In the genomic region with DNA sequence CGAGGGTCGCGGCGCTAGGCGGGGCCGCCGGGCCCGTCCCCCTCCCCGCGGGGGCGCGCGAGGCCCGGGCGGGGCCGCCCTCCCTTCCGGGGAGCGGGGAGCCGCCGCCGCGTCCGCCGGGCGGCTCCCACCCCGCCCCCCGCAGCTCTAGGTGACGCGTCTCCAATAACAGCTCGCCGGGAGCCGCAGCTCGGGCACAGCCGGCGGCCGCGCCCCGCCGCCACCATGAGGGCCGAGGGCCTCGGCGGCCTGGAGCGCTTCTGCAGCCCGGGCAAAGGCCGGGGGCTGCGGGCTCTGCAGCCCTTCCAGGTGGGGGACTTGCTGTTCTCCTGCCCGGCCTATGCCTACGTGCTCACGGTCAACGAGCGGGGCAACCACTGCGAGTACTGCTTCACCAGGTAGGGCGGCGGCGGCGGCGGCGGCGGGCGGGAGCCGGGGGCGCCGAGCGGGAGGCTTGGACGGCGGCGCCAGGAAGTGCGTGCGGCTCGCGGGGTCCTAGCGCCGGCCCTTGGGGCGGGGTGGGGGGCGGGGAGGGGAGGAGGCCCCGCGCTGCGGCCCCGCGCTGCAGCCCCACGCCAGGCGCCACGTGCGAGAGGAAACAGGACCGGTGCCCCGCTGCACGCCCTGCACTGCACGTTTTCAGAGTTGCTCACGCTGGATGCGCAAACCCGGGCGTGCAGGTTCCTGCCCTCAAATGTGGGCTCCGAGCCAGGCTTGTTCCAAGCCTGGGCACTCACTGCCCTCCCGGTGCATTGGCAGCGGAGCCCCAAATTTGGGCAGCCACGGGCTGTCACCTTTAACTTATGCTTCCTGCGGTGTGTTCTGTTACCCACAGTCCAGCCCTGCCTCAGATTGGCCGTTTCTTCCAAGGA, we compare ENCODE assay signal across 8 cellular contexts. TPM values are rescaled to one million over a fixed set of nuclear protein-coding genes. Genes with fewer than 3 reads are reported as not detected.
DNase-seq lines count a peak whose midpoint lies in the region; ATAC-seq and TF ChIP-seq lines count a peak whose summit lies in the region.

A gene with protein sequence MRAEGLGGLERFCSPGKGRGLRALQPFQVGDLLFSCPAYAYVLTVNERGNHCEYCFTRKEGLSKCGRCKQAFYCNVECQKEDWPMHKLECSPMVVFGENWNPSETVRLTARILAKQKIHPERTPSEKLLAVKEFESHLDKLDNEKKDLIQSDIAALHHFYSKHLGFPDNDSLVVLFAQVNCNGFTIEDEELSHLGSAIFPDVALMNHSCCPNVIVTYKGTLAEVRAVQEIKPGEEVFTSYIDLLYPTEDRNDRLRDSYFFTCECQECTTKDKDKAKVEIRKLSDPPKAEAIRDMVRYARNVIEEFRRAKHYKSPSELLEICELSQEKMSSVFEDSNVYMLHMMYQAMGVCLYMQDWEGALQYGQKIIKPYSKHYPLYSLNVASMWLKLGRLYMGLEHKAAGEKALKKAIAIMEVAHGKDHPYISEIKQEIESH (plus strand): TSS at position 130 of the 872 bp plus-strand sequence. CDS start 96 bp downstream, at position 226.

- H3K27ac ChIP-seq in KMS-11 (peak within 1 kb of the TSS; percentile 84), osteoblast (ENCODE audit: low read depth, low read length) (peak within 1 kb of the TSS; percentile 51), testis (peak within 1 kb of the TSS; percentile 90 to 94)

- peak within 1 kb of the TSS; percentile 87 for H3K27ac Mint-ChIP-seq in activated naive CD4-positive, alpha-beta T cell treated with anti-CD3 and anti-CD28 coated beads, Interleukin-2, amount 10 ng/mL, durations not matched to agents 7 days and 5 days

- H3K4me3 Mint-ChIP-seq in activated naive CD4-positive, alpha-beta T cell treated with anti-CD3 and anti-CD28 coated beads, Interleukin-2, amount 10 ng/mL, durations not matched to agents 7 days and 5 days, result peak within 1 kb of the TSS; percentile 93

- peak within 1 kb of the TSS; percentile 85 for H3K4me2 ChIP-seq in KMS-11
- peak within 1 kb of the TSS; percentile 100 for H3K4me2 ChIP-seq in osteoblast (ENCODE audit: insufficient read depth, low read length)

- H2AFZ ChIP-seq in KMS-11 (ENCODE audit: low read depth) (peak within 1 kb of the TSS; percentile 91), osteoblast (ENCODE audit: low read length) (peak within 1 kb of the TSS; percentile 98)

- peaks cover 37% of the 10 kb centered on the region; the same call in 1 of the 2 replicates for H3K79me2 ChIP-seq in KMS-11 (ENCODE audit: insufficient read depth, low read depth)
- H3K79me2 ChIP-seq in osteoblast (ENCODE audit: insufficient read depth, low read length), result peaks cover 29% of the 10 kb centered on the region

- peak within 1 kb of the TSS; percentile 93 for H3K9ac ChIP-seq in KMS-11

- no peaks in the 10 kb centered on the region for H4K20me1 ChIP-seq in KMS-11 (ENCODE audit: insufficient read depth)
- H4K20me1 ChIP-seq in osteoblast (ENCODE audit: insufficient read depth, low read length), result peaks cover 6% of the 10 kb centered on the region

- peaks cover 7% of the 10 kb centered on the region for H3K27me3 Mint-ChIP-seq in activated naive CD4-positive, alpha-beta T cell treated with anti-CD3 and anti-CD28 coated beads, Interleukin-2, amount 10 ng/mL, durations not matched to agents 7 days and 5 days

- DNase-seq in EL (peak; percentile 71), SK-MEL-5 (ENCODE audit: low read depth, low spot score) (peak; percentile 59), glomerular visceral epithelial cell (ENCODE audit: extremely low spot score) (peak; percentile 79), osteoblast (ENCODE audit: insufficient read length, low spot score, missing footprints) (peak; percentile 93), testis (peak; percentile 80)
- DNase-seq in activated naive CD4-positive, alpha-beta T cell treated with anti-CD3 and anti-CD28 coated beads, Interleukin-2, amount 10 ng/mL, durations not matched to agents 7 days and 5 days, result peak; percentile 76

- peak; percentile 82 for ATAC-seq in GM21717 (IDR thresholded peaks at IDR 0.05; ENCODE audit: unreplicated experiment)

- H3K4me3 ChIP-seq in KMS-11 (IDR thresholded peaks at IDR 0.05; ENCODE audit: insufficient read depth, low read depth, low read length), result peak within 1 kb of the TSS; percentile 68
- H3K4me3 ChIP-seq in osteoblast (ENCODE audit: insufficient read depth, low read length), result peak within 1 kb of the TSS; percentile 92
- H3K4me3 ChIP-seq in testis, result peak within 1 kb of the TSS; percentile 74 to 93

- H3K4me1 ChIP-seq in KMS-11 (ENCODE audit: low read depth, poor library complexity, severe bottlenecking), result peaks cover 26% of the 10 kb centered on the region
- H3K4me1 ChIP-seq in osteoblast (ENCODE audit: insufficient read depth, low read length), result peaks cover 19% of the 10 kb centered on the region
- H3K4me1 ChIP-seq in testis, result peaks cover 29% of the 10 kb centered on the region

- TF ChIP-seq CTCF in KMS-11 (conservative IDR thresholded peaks at IDR 0.05; ENCODE audit: low read depth, low read length) (no peak), osteoblast (IDR thresholded peaks at IDR 0.05; ENCODE audit: extremely low read depth, low read depth, low read length) (no peak), testis (IDR thresholded peaks at IDR 0.05) (no peak)

- H3K36me3 ChIP-seq in KMS-11 (ENCODE audit: insufficient read depth) (no peaks in the 10 kb centered on the region), osteoblast (ENCODE audit: insufficient read depth, low read length) (no peaks in the 10 kb centered on the region), testis (ENCODE audit: low read depth, missing control alignments) (no peaks in the 10 kb centered on the region)

- TF ChIP-seq POLR2A in testis (IDR thresholded peaks at IDR 0.05), result no peak

- 2% methylated on average over 22 to 26 of the region's 98 CpGs for WGBS in testis, 2 donors

- H3K9me3 ChIP-seq in osteoblast (ENCODE audit: low read depth, low read length) (no peaks in the 10 kb centered on the region), testis (no peaks in the 10 kb centered on the region)

- peaks cover 47% of the 10 kb centered on the region for H3K4me1 Mint-ChIP-seq in activated naive CD4-positive, alpha-beta T cell treated with anti-CD3 and anti-CD28 coated beads, Interleukin-2, amount 10 ng/mL, durations not matched to agents 7 days and 5 days

- CTCF ChIA-PET in activated naive CD4-positive, alpha-beta T cell treated with anti-CD3 and anti-CD28 coated beads, Interleukin-2, amount 10 ng/mL, durations not matched to agents 7 days and 5 days (lab: Charles Lee), result interaction anchor here (0.9 to 2.1 kb wide), 4 partner anchors 46 to 51 kb away, joined by 4 to 7 read pairs (median 4); no protein-coding TSS in a partner anchor

- intact Hi-C loops in testis (cut with DNase I; ENCODE audit: low total_unique reads), result no loop called here

- in situ Hi-C loops in SK-MEL-5 (cut with HindIII; ENCODE audit: low pct_unique_long_range_greater_than_20kb, low sequenced_read_pairs), result no loop called here

- H3K27me3 ChIP-seq in KMS-11 (ENCODE audit: insufficient read depth, low read depth) (no peaks in the 10 kb centered on the region), osteoblast (ENCODE audit: insufficient read depth, low read length) (no peaks in the 10 kb centered on the region), testis (no peaks in the 10 kb centered on the region)

- peaks cover 12% of the 10 kb centered on the region for H3K36me3 Mint-ChIP-seq in activated naive CD4-positive, alpha-beta T cell treated with anti-CD3 and anti-CD28 coated beads, Interleukin-2, amount 10 ng/mL, durations not matched to agents 7 days and 5 days

- H3K9me3 Mint-ChIP-seq in activated naive CD4-positive, alpha-beta T cell treated with anti-CD3 and anti-CD28 coated beads, Interleukin-2, amount 10 ng/mL, durations not matched to agents 7 days and 5 days, result no peaks in the 10 kb centered on the region

RNA-seq across cellular contexts. Expression of the gene that starts here (rescaled TPM):
- 49.4 and 56.3 TPM in 2 replicates for total RNA-seq in SK-MEL-5 (2014; rRNA removed; shearing (Covaris generic))
- 25.1 and 32.1 TPM in 2 replicates for polyA plus RNA-seq in SK-MEL-5 (2015; cell fraction: cytosol; rRNA removed)
- polyA plus RNA-seq in SK-MEL-5 (2015; cell fraction: nucleus; rRNA removed), result 107 and 119 TPM in 2 replicates
- total RNA-seq in osteoblast (39.4 and 39.8 TPM in 2 replicates), testis (10 to 100 TPM; 75.5 to 89.4 TPM)
- 73.9 TPM for polyA plus RNA-seq in testis (ENCODE audit: insufficient read depth, low read depth, low replicate concordance)

Comparison
In these comparisons a context has a peak if more than half of its experiments do, and no peak if none do; other contexts are left out.
1. Peak in every context shown above with its lines: DNase-seq, ATAC-seq, H3K4me3 ChIP-seq and H3K27ac ChIP-seq.